ENCODE assay signal across 1 cellular context in genomic region chr4:83691998-83692397, GRCh38.
TF ChIP-seq lines count a peak whose summit lies in the region.

No MANE protein-coding gene starts in this region.

TF ChIP-seq in K562, 482 proteins besides CTCF, POLR2A, EP300 and RAD21 (continued from another document):
- TF ChIP-seq RCOR1 (IDR thresholded peaks at IDR 0.05; ENCODE audit: borderline replicate concordance in 1 of 2, low read depth in 2 of 2, low read length in 2 of 2) (no peak), FOSL1 (tag; conservative IDR thresholded peaks at IDR 0.05) (peak; percentile 85), MAFG (tag; conservative IDR thresholded peaks at IDR 0.05) (0 out of 2 replicates have a peak, but pooled peaks have one; percentile 49), NFE2 (IDR thresholded peaks at IDR 0.05; ENCODE audit: low read depth) (peak; percentile 26; the same call in 1 of the 2 replicates), DEAF1 (CRISPR knock-in tag; IDR thresholded peaks at IDR 0.05) (no peak), E2F1 (CRISPR knock-in tag; IDR thresholded peaks at IDR 0.05) (no peak), MAZ (CRISPR knock-in tag; conservative IDR thresholded peaks at IDR 0.05 in 1 of 2, IDR thresholded peaks at IDR 0.05 in 1 of 2) (no peak), BRF1 (IDR thresholded peaks at IDR 0.05; ENCODE audit: borderline replicate concordance, extremely low read depth, insufficient read length) (no peak), MTA1 (IDR thresholded peaks at IDR 0.05; ENCODE audit: borderline replicate concordance) (no peak), ILK (tag; IDR thresholded peaks at IDR 0.05; ENCODE audit: borderline replicate concordance, low read depth) (no peak), L3MBTL2 (IDR thresholded peaks at IDR 0.05) (no peak), ZNF436 (CRISPR knock-in tag; IDR thresholded peaks at IDR 0.05) (no peak), NR2C2 (CRISPR knock-in tag; IDR thresholded peaks at IDR 0.05) (no peak), NR2C2 (tag; IDR thresholded peaks at IDR 0.05) (peak; percentile 27; the same call in 1 of the 2 replicates), KHSRP (IDR thresholded peaks at IDR 0.05) (no peak), ZBTB40 (IDR thresholded peaks at IDR 0.05) (peak; percentile 96), ZBTB40 (CRISPR knock-in tag; IDR thresholded peaks at IDR 0.05) (peak; percentile 61; the same call in 1 of the 2 replicates), GATA2 (CRISPR knock-in tag; IDR thresholded peaks at IDR 0.05) (no peak), JUND (IDR thresholded peaks at IDR 0.05; ENCODE audit: borderline replicate concordance, low read depth, low read length) (no peak; the same call in 1 of the 2 replicates), JUND (tag; IDR thresholded peaks at IDR 0.05; ENCODE audit: borderline replicate concordance, low read depth, low read length) (peak; percentile 57; the same call in 2 of the 3 replicates), BHLHE40 (IDR thresholded peaks at IDR 0.05; ENCODE audit: low read length) (no peak), FOXK2 (conservative IDR thresholded peaks at IDR 0.05 in 1 of 2, IDR thresholded peaks at IDR 0.05 in 1 of 2; ENCODE audit: low read depth in 2 of 2) (0 out of 4 replicates have a peak, but pooled peaks of 1 of the 2 experiments have one; percentile 19), CC2D1A (IDR thresholded peaks at IDR 0.05) (no peak), ZNF395 (CRISPR knock-in tag; IDR thresholded peaks at IDR 0.05) (no peak), RB1 (IDR thresholded peaks at IDR 0.05; ENCODE audit: low read depth) (no peak), E4F1 (CRISPR knock-in tag; IDR thresholded peaks at IDR 0.05; ENCODE audit: borderline replicate concordance) (no peak), CGGBP1 (CRISPR knock-in tag; IDR thresholded peaks at IDR 0.05) (no peak), CBFA2T3 (IDR thresholded peaks at IDR 0.05) (peak; percentile 8; the same call in 1 of the 2 replicates), ZNF780A (CRISPR knock-in tag; IDR thresholded peaks at IDR 0.05) (no peak), ARID1B (IDR thresholded peaks at IDR 0.05) (peak; percentile 62; the same call in 1 of the 2 replicates), TAL1 (IDR thresholded peaks at IDR 0.05) (0 out of 2 replicates have a peak, but pooled peaks have one; percentile 20), FOXO4 (CRISPR knock-in tag; IDR thresholded peaks at IDR 0.05) (no peak), DPF2 (IDR thresholded peaks at IDR 0.05) (peak; percentile 53; the same call in 1 of the 2 replicates), IRF2 (CRISPR knock-in tag; IDR thresholded peaks at IDR 0.05) (no peak), ZBTB49 (CRISPR knock-in tag; IDR thresholded peaks at IDR 0.05; ENCODE audit: borderline replicate concordance) (no peak), EHMT2 (IDR thresholded peaks at IDR 0.05) (no peak)
